In the genomic region with DNA sequence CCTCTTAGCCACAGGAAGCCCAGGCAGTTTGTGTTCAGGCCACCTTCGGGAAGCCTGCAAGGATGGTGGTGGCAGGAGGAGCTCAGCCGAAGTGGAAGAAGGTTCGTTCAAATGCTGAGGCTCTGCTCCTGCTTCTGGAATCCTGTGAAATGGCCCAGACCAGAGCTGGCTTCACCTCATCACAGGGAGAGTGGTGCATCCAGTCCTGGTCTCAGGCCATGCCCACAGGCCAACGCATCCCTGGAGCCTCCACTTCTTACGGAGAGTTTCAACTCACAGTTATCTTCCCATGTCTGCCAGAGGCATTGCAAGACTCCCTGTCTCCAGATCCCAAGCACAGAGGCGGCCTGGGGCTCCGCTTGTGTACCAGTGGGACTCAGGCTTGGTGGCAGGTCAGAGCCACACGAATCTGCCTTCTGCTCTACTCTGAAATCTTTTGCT, we compare ENCODE assay signal across 15 cellular contexts.
A peak's percentile ranks its signal among the peaks of the same experiment; 100 is the strongest.
DNase-seq lines count a peak whose midpoint lies in the region; ATAC-seq and TF ChIP-seq lines count a peak whose summit lies in the region.
"Had no signal": no experiment of that assay in that cellular context is flagged by ENCODE, and none has a peak within 500 bp of the region (broad histone marks: within the 10 kb centered on the region; RNA-seq: fewer than 3 reads in every experiment).

No MANE protein-coding gene starts in this region.

- intact Hi-C loops in left ventricle myocardium inferior (cut with micrococcal nuclease), result no loop called here
- intact Hi-C loops in sciatic nerve (cut with DNase I), result no loop called here

- DNase-seq in DND-41, result no peak
- DNase-seq in left ventricle myocardium inferior, result peak; percentile 1
- DNase-seq in sciatic nerve (ENCODE audit: low spot score), result peak; percentile 35
- no peak for DNase-seq in kidney glomerular epithelial cell (lab: John Stamatoyannopoulos, UW)
- DNase-seq in CD1c-positive myeloid dendritic cell (ENCODE audit: extremely low spot score), result no peak
- DNase-seq: DMS 273 treated with DMSO at 0.1 percent for 48 hours, EL, HFFc6, NCI-H1436 treated with DMSO at 0.1 percent for 48 hours, NCI-H2081 treated with DMSO at 0.1 percent for 48 hours, NCI-H2227 treated with DMSO at 0.1 percent for 48 hours, RPMI8226 had no signal

- H3K27me3 ChIP-seq in BLaER1, result no peaks in the 10 kb centered on the region
- H3K27me3 ChIP-seq in DND-41 (ENCODE audit: insufficient read depth, low read length, poor library complexity), result no peaks in the 10 kb centered on the region
- H3K27me3 ChIP-seq in left ventricle myocardium inferior (ENCODE audit: low read depth), result no peaks in the 10 kb centered on the region

- H3K4me2 ChIP-seq in BLaER1 (peak overlapping the region; percentile 88), DND-41 (ENCODE audit: insufficient read depth, low read length) (no peak overlapping the region)

- peak overlapping the region; percentile 80 for H3K9ac ChIP-seq in BLaER1
- H3K9ac ChIP-seq in DND-41 (ENCODE audit: low read depth, low read length), result no peak overlapping the region

- ATAC-seq in DND-41 (ENCODE audit: insufficient read depth, low read depth), result no peak
- ATAC-seq in sciatic nerve, result no peak
- ATAC-seq in HG03521 (IDR thresholded peaks at IDR 0.05; ENCODE audit: unreplicated experiment), result no peak
- ATAC-seq: K562 had no signal

- H3K27ac ChIP-seq in BLaER1, result peak overlapping the region; percentile 97
- peak overlapping the region; percentile 63 for H3K27ac ChIP-seq in DND-41 (ENCODE audit: low read length)
- no peak overlapping the region for H3K27ac ChIP-seq in left ventricle myocardium inferior (replicated peaks)

- H2AFZ ChIP-seq in DND-41 (ENCODE audit: low read depth, low read length), result no peak overlapping the region

- no peak overlapping the region for H3K4me3 ChIP-seq in BLaER1
- H3K4me3 ChIP-seq in DND-41 (ENCODE audit: low read depth in 1 of 2, low read length in 2 of 2), result no peak overlapping the region
- H3K4me3 ChIP-seq in left ventricle myocardium inferior, result no peak overlapping the region
- H3K4me3 ChIP-seq: K562 had no signal

- H3K4me1 ChIP-seq in BLaER1, result peaks cover 100% of the 10 kb centered on the region
- H3K4me1 ChIP-seq in DND-41 (ENCODE audit: insufficient read depth, low read length), result peaks cover 62% of the 10 kb centered on the region
- H3K4me1 ChIP-seq in left ventricle myocardium inferior, result peaks cover 33% of the 10 kb centered on the region

- H3K9me3 ChIP-seq in BLaER1, result no peaks in the 10 kb centered on the region
- H3K9me3 ChIP-seq in DND-41 (ENCODE audit: insufficient read depth, low read length, severe bottlenecking), result no peaks in the 10 kb centered on the region
- no peaks in the 10 kb centered on the region for H3K9me3 ChIP-seq in left ventricle myocardium inferior (replicated peaks)

- no peak for TF ChIP-seq CTCF in DND-41 (IDR thresholded peaks at IDR 0.05; ENCODE audit: borderline replicate concordance, extremely low read depth, low read length, poor library complexity, severe bottlenecking)
- TF ChIP-seq CTCF in left ventricle myocardium inferior (IDR thresholded peaks at IDR 0.05; ENCODE audit: borderline replicate concordance), result no peak

- H3K36me3 ChIP-seq in BLaER1, result no peaks in the 10 kb centered on the region
- H3K36me3 ChIP-seq in DND-41 (ENCODE audit: insufficient read depth, low read length), result no peaks in the 10 kb centered on the region
- no peaks in the 10 kb centered on the region for H3K36me3 ChIP-seq in left ventricle myocardium inferior

- H4K20me1 ChIP-seq in BLaER1, result no peaks in the 10 kb centered on the region
- H4K20me1 ChIP-seq in DND-41 (ENCODE audit: insufficient read depth, low read length), result no peaks in the 10 kb centered on the region

- H3K79me2 ChIP-seq in DND-41 (ENCODE audit: insufficient read depth, low read length), result peaks cover 9% of the 10 kb centered on the region

Comparison
In these comparisons a context has a peak if more than half of its experiments do, and no peak if none do; other contexts are left out.
1. DNase-seq: peak in left ventricle myocardium inferior (single experiment) and sciatic nerve (single experiment); none in DND-41 (single experiment), kidney glomerular epithelial cell (single experiment) and CD1c-positive myeloid dendritic cell (single experiment).